Comparison of ENCODE assay signal across 1 cellular context in genomic region chr4:37976991-37977470, GRCh38.
TF ChIP-seq lines count a peak whose summit lies in the region.

No MANE protein-coding gene starts in this region.

TF ChIP-seq in GM12878, 131 proteins besides CTCF, POLR2A, EP300 and RAD21 (continued from another document):
- TF ChIP-seq E2F4 (IDR thresholded peaks at IDR 0.05; ENCODE audit: low read depth, low read length) (no peak), TCF12 (IDR thresholded peaks at IDR 0.05; ENCODE audit: low read depth, low read length) (no peak)
